22 cellular contexts compared by ENCODE assay signal in genomic region chr9:135228983-135229625, GRCh38.
A peak's percentile ranks its signal among the peaks of the same experiment; 100 is the strongest.
DNase-seq lines count a peak whose midpoint lies in the region; ATAC-seq and TF ChIP-seq lines count a peak whose summit lies in the region.
"Had no signal": no experiment of that assay in that cellular context is flagged by ENCODE, and none has a peak within 500 bp of the region (broad histone marks: within the 10 kb centered on the region; RNA-seq: fewer than 3 reads in every experiment).

No MANE protein-coding gene starts in this region.

- H3K36me3 ChIP-seq in left ventricle myocardium inferior (no peaks in the 10 kb centered on the region), osteoblast (ENCODE audit: insufficient read depth, low read length) (no peaks in the 10 kb centered on the region), aorta (ENCODE audit: control insufficient read depth in 1 of 2, insufficient read depth in 2 of 2, low read length in 1 of 2) (no peaks in the 10 kb centered on the region)
- H3K36me3 ChIP-seq: BLaER1 treated with 17β-estradiol and CSF1 and Interleukin-3, amounts not matched to agents 10 nM and 100 nM had no signal

- intact Hi-C loops in natural killer cell (cut with micrococcal nuclease) (no loop called here), left ventricle myocardium inferior (cut with micrococcal nuclease) (no loop called here), aorta (cut with DNase I) (no loop called here)

- H3K4me3 ChIP-seq in left ventricle myocardium inferior (no peak overlapping the region), osteoblast (ENCODE audit: insufficient read depth, low read length) (no peak overlapping the region), aorta (ENCODE audit: low read length in 2 of 2) (no peak overlapping the region)
- H3K4me3 ChIP-seq: BLaER1 treated with 17β-estradiol and CSF1 and Interleukin-3, amounts not matched to agents 10 nM and 100 nM; SK-N-MC had no signal

- TF ChIP-seq CTCF in natural killer cell (IDR thresholded peaks at IDR 0.05): no peak
- no peak for TF ChIP-seq CTCF in left ventricle myocardium inferior (IDR thresholded peaks at IDR 0.05; ENCODE audit: borderline replicate concordance)
- no peak for TF ChIP-seq CTCF in osteoblast (IDR thresholded peaks at IDR 0.05; ENCODE audit: extremely low read depth, low read depth, low read length)

- H4K20me1 ChIP-seq in osteoblast (ENCODE audit: insufficient read depth, low read length): no peaks in the 10 kb centered on the region

- peaks cover 3% of the 10 kb centered on the region for H3K9me3 Mint-ChIP-seq in natural killer cell treated with Interleukin-12 subunit alpha and Interleukin-12 subunit beta and Interleukin-15 and Interleukin-18, amount 100 ng/mL, for 72 hours
- H3K9me3 Mint-ChIP-seq in natural killer cell: peaks cover 0 to 2% of the 10 kb centered on the region in 2 donors

- peaks cover 11 to 30% of the 10 kb centered on the region in 2 donors for H3K27me3 Mint-ChIP-seq in natural killer cell treated with Interleukin-12 subunit alpha and Interleukin-12 subunit beta and Interleukin-15 and Interleukin-18, amount 100 ng/mL, for 72 hours
- peaks cover 12 to 25% of the 10 kb centered on the region in 2 donors for H3K27me3 Mint-ChIP-seq in natural killer cell (ENCODE audit: low read depth in 2 of 2)

- H3K9me3 ChIP-seq in left ventricle myocardium inferior (replicated peaks) (peaks cover 11% of the 10 kb centered on the region), osteoblast (ENCODE audit: low read depth, low read length) (no peaks in the 10 kb centered on the region), aorta (ENCODE audit: control insufficient read depth, low read length) (no peaks in the 10 kb centered on the region)

- H3K27ac Mint-ChIP-seq in natural killer cell treated with Interleukin-12 subunit alpha and Interleukin-12 subunit beta and Interleukin-15 and Interleukin-18, amount 100 ng/mL, for 72 hours: no peak overlapping the region
- H3K27ac Mint-ChIP-seq in natural killer cell: no peak overlapping the region
- H3K27ac Mint-ChIP-seq: CD4-positive, alpha-beta T cell; IgD-negative memory B cell had no signal

- no peak overlapping the region for H2AFZ ChIP-seq in osteoblast (ENCODE audit: low read length)

- H3K4me1 Mint-ChIP-seq in natural killer cell treated with Interleukin-12 subunit alpha and Interleukin-12 subunit beta and Interleukin-15 and Interleukin-18, amount 100 ng/mL, for 72 hours (ENCODE audit: low read depth in 2 of 2): no peaks in the 10 kb centered on the region
- no peaks in the 10 kb centered on the region for H3K4me1 Mint-ChIP-seq in natural killer cell
- H3K4me1 Mint-ChIP-seq: IgD-negative memory B cell had no signal

- peak; percentile 22 for DNase-seq in natural killer cell treated with Interleukin-12 subunit alpha and Interleukin-12 subunit beta and Interleukin-15 and Interleukin-18, amount 100 ng/mL, for 72 hours (ENCODE audit: low spot score)
- DNase-seq in natural killer cell: no peak
- peak; percentile 10 for DNase-seq in left ventricle myocardium inferior
- peak; percentile 21 for DNase-seq in osteoblast (ENCODE audit: insufficient read length, low spot score, missing footprints)
- peak; percentile 33 to 42 for DNase-seq in aorta
- DNase-seq in hippocampal formation (lab: John Stamatoyannopoulos, UW): no peak
- DNase-seq in middle frontal gyrus (ENCODE audit: extremely low spot score, low spot score): no peak
- DNase-seq: CD4-positive, alpha-beta T cell; DMS53; GOT3; HCEC 1CT; MM.1S; NCI-H1694; NCI-H2029 treated with DMSO at 0.1 percent for 48 hours; NCI-H69; RPMI8226; SIG-M5 had no signal

- H3K4me2 ChIP-seq in osteoblast (ENCODE audit: insufficient read depth, low read length): no peak overlapping the region
- H3K4me2 ChIP-seq: BLaER1 treated with 17β-estradiol and CSF1 and Interleukin-3, amounts not matched to agents 10 nM and 100 nM; KMS-11 had no signal

- H3K36me3 Mint-ChIP-seq in natural killer cell treated with Interleukin-12 subunit alpha and Interleukin-12 subunit beta and Interleukin-15 and Interleukin-18, amount 100 ng/mL, for 72 hours: peaks cover 4% of the 10 kb centered on the region
- peaks cover 8% of the 10 kb centered on the region for H3K36me3 Mint-ChIP-seq in natural killer cell
- H3K36me3 Mint-ChIP-seq: IgD-negative memory B cell had no signal

- H3K27me3 ChIP-seq in left ventricle myocardium inferior (ENCODE audit: low read depth) (peaks cover 73% of the 10 kb centered on the region), osteoblast (ENCODE audit: insufficient read depth, low read length) (no peaks in the 10 kb centered on the region), aorta (ENCODE audit: control insufficient read depth in 1 of 2, insufficient read depth in 2 of 2, low read length in 1 of 2) (no peaks in the 10 kb centered on the region)
- H3K27me3 ChIP-seq: BLaER1 treated with 17β-estradiol and CSF1 and Interleukin-3, amounts not matched to agents 10 nM and 100 nM had no signal

- H3K4me1 ChIP-seq in left ventricle myocardium inferior: no peaks in the 10 kb centered on the region
- no peaks in the 10 kb centered on the region for H3K4me1 ChIP-seq in osteoblast (ENCODE audit: insufficient read depth, low read length)
- no peaks in the 10 kb centered on the region for H3K4me1 ChIP-seq in aorta (ENCODE audit: control insufficient read depth in 1 of 2, insufficient read depth in 2 of 2, low read length in 2 of 2)

- H3K79me2 ChIP-seq in osteoblast (ENCODE audit: insufficient read depth, low read length): no peaks in the 10 kb centered on the region

- H3K27ac ChIP-seq in left ventricle myocardium inferior (replicated peaks): no peak overlapping the region
- H3K27ac ChIP-seq in osteoblast (ENCODE audit: low read depth, low read length): no peak overlapping the region
- H3K27ac ChIP-seq in aorta (ENCODE audit: low read depth in 1 of 2, low read length in 2 of 2): no peak overlapping the region
- H3K27ac ChIP-seq: BLaER1 treated with 17β-estradiol and CSF1 and Interleukin-3, amounts not matched to agents 10 nM and 100 nM; KMS-11; SK-N-MC had no signal

- WGBS in aorta, 2 donors: 79% methylated on average over 14 of the region's 14 CpGs

- H3K4me3 Mint-ChIP-seq in natural killer cell treated with Interleukin-12 subunit alpha and Interleukin-12 subunit beta and Interleukin-15 and Interleukin-18, amount 100 ng/mL, for 72 hours: no peak overlapping the region
- no peak overlapping the region for H3K4me3 Mint-ChIP-seq in natural killer cell
- H3K4me3 Mint-ChIP-seq: CD4-positive, alpha-beta T cell; IgD-negative memory B cell had no signal

- ATAC-seq in natural killer cell treated with Interleukin-12 subunit alpha and Interleukin-12 subunit beta and Interleukin-15 and Interleukin-18, amount 100 ng/mL, for 72 hours: no peak
- ATAC-seq in natural killer cell: no peak
- ATAC-seq in aorta (ENCODE audit: low FRiP score): no peak
- ATAC-seq in GM21390 (IDR thresholded peaks at IDR 0.05; ENCODE audit: unreplicated experiment): no peak

Comparison
In these comparisons a context has a peak if more than half of its experiments do, and no peak if none do; other contexts are left out.
1. DNase-seq: peak in natural killer cell treated with Interleukin-12 subunit alpha and Interleukin-12 subunit beta and Interleukin-15 and Interleukin-18, amount 100 ng/mL, for 72 hours (single experiment), left ventricle myocardium inferior (single experiment), osteoblast (single experiment) and aorta (2 of 2); none in natural killer cell (single experiment), hippocampal formation (0 of 2) and middle frontal gyrus (single experiment).